Comparison of ENCODE assay signal across 8 cellular contexts in genomic region chr19:44753932-44754742, GRCh38. TPM values are rescaled to one million over a fixed set of nuclear protein-coding genes. Genes with fewer than 3 reads are reported as not detected.
A peak's percentile ranks its signal among the peaks of the same experiment; 100 is the strongest.
DNase-seq lines count a peak whose midpoint lies in the region; ATAC-seq and TF ChIP-seq lines count a peak whose summit lies in the region.

No MANE protein-coding gene starts in this region.

- peaks cover 3% of the 10 kb centered on the region for H3K27me3 Mint-ChIP-seq in activated naive CD8-positive, alpha-beta T cell treated with anti-CD3 and anti-CD28 coated beads for 36 hours

- H3K4me1 ChIP-seq in heart right ventricle (peaks cover 23 to 95% (median 78%) of the 10 kb centered on the region in 9 donors), psoas muscle (peaks cover 60% of the 10 kb centered on the region)

- H3K4me3 ChIP-seq in heart right ventricle (peak overlapping the region; percentile 13 to 92 (median 56)), psoas muscle (peak overlapping the region; percentile 97)

- H3K36me3 Mint-ChIP-seq in activated naive CD8-positive, alpha-beta T cell treated with anti-CD3 and anti-CD28 coated beads for 36 hours = peaks cover 41% of the 10 kb centered on the region

- intact Hi-C loops in heart right ventricle (cut with DNase I) = no loop called here
- intact Hi-C loops in psoas muscle (cut with DNase I) = no loop called here

- H3K36me3 ChIP-seq in heart right ventricle (peaks cover 0 to 83% (median 10%) of the 10 kb centered on the region in 9 donors), psoas muscle (ENCODE audit: insufficient read depth in 1 of 2, low read depth in 1 of 2) (peaks cover 3 to 70% of the 10 kb centered on the region in 2 donors)

- H3K9me3 Mint-ChIP-seq in activated naive CD8-positive, alpha-beta T cell treated with anti-CD3 and anti-CD28 coated beads for 36 hours = no peaks in the 10 kb centered on the region

- H3K4me1 Mint-ChIP-seq in activated naive CD8-positive, alpha-beta T cell treated with anti-CD3 and anti-CD28 coated beads for 36 hours = peaks cover 60% of the 10 kb centered on the region

- H3K9me3 ChIP-seq in heart right ventricle (no peaks in the 10 kb centered on the region), psoas muscle (no peaks in the 10 kb centered on the region)

- H3K27ac ChIP-seq in heart right ventricle (peak overlapping the region; percentile 82 to 100 (median 94)), psoas muscle (peak overlapping the region; percentile 95)

- peak; percentile 71 for DNase-seq in GM04504 (ENCODE audit: low read depth)
- DNase-seq in activated naive CD8-positive, alpha-beta T cell treated with anti-CD3 and anti-CD28 coated beads for 36 hours = peak; percentile 79
- DNase-seq in heart right ventricle = peak; percentile 94 to 96
- DNase-seq in psoas muscle = peak; percentile 95 to 96
- no peak for DNase-seq in cortex of kidney (lab: John Stamatoyannopoulos, UW)

- WGBS in heart right ventricle, 2 donors = 1 to 3% methylated on average over 32 to 33 of the region's 33 CpGs
- 1 to 3% (median 2%) methylated on average over 26 to 33 of the region's 33 CpGs for WGBS in psoas muscle, 3 donors

- peak overlapping the region; percentile 92 for H3K4me3 Mint-ChIP-seq in activated naive CD8-positive, alpha-beta T cell treated with anti-CD3 and anti-CD28 coated beads for 36 hours

- peak; percentile 0 for ATAC-seq in HG03521 (IDR thresholded peaks at IDR 0.05; ENCODE audit: unreplicated experiment)
- ATAC-seq in SK-N-SH treated with all-trans-retinoic acid at 6 μM for 48 hours = peak; percentile 63
- peak; percentile 65 to 82 (median 78) for ATAC-seq in heart right ventricle
- ATAC-seq in psoas muscle = peak; percentile 73 to 84 (median 79)
- no peak for ATAC-seq in GM19397 (IDR thresholded peaks at IDR 0.05; ENCODE audit: unreplicated experiment)

- TF ChIP-seq CTCF in heart right ventricle (IDR thresholded peaks at IDR 0.05) (no peak), psoas muscle (IDR thresholded peaks at IDR 0.05) (no peak)

- H3K27me3 ChIP-seq in heart right ventricle = no peaks in the 10 kb centered on the region
- no peaks in the 10 kb centered on the region for H3K27me3 ChIP-seq in psoas muscle (ENCODE audit: insufficient read depth in 3 of 3, low read length in 2 of 3)

- H3K27ac Mint-ChIP-seq in activated naive CD8-positive, alpha-beta T cell treated with anti-CD3 and anti-CD28 coated beads for 36 hours = peak overlapping the region; percentile 97

TF ChIP-seq in SK-N-SH treated with all-trans-retinoic acid at 6 μM for 48 hours, 23 proteins besides CTCF, POLR2A, EP300 and RAD21:
- TF ChIP-seq CSDC2 (CRISPR knock-in tag; IDR thresholded peaks at IDR 0.05) = no peak
- no peak for TF ChIP-seq CSRNP3 (CRISPR knock-in tag; IDR thresholded peaks at IDR 0.05)
- TF ChIP-seq BACH2 (CRISPR knock-in tag; IDR thresholded peaks at IDR 0.05; ENCODE audit: borderline replicate concordance) = no peak
- no peak for TF ChIP-seq POU6F1 (CRISPR knock-in tag; IDR thresholded peaks at IDR 0.05; ENCODE audit: borderline replicate concordance, low read depth)
- no peak for TF ChIP-seq ZNF8 (CRISPR knock-in tag; IDR thresholded peaks at IDR 0.05)
- no peak for TF ChIP-seq ZNF565 (CRISPR knock-in tag; conservative IDR thresholded peaks at IDR 0.05; ENCODE audit: low read depth)
- TF ChIP-seq SNAI2 (CRISPR knock-in tag; IDR thresholded peaks at IDR 0.05) = no peak
- TF ChIP-seq PATZ1 (CRISPR knock-in tag; IDR thresholded peaks at IDR 0.05; ENCODE audit: borderline replicate concordance) = no peak
- TF ChIP-seq PPARA (CRISPR knock-in tag; IDR thresholded peaks at IDR 0.05; ENCODE audit: borderline replicate concordance) = no peak
- TF ChIP-seq ZFP30 (CRISPR knock-in tag; IDR thresholded peaks at IDR 0.05) = no peak
- TF ChIP-seq RARB (CRISPR knock-in tag; IDR thresholded peaks at IDR 0.05) = no peak
- no peak for TF ChIP-seq ZFP3 (CRISPR knock-in tag; IDR thresholded peaks at IDR 0.05)
- no peak for TF ChIP-seq CREB5 (CRISPR knock-in tag; IDR thresholded peaks at IDR 0.05; ENCODE audit: low read depth)
- TF ChIP-seq GLIS3 (CRISPR knock-in tag; IDR thresholded peaks at IDR 0.05) = no peak

RNA-seq across cellular contexts. Expression of gene BCL3, which starts 5.6 kb away (rescaled TPM):
- total RNA-seq in activated naive CD8-positive, alpha-beta T cell treated with anti-CD3 and anti-CD28 coated beads for 36 hours = 10 to 100 TPM; 19.0 to 23.8 TPM
- 10 to 100 TPM in 9 of 10 donors, 1 to 10 TPM in 1; 7.1 to 76.3 (median 20.3) TPM for total RNA-seq in heart right ventricle
- polyA plus RNA-seq in heart right ventricle = 10 to 100 TPM; 20.7 to 30.7 TPM
- total RNA-seq in psoas muscle = 10 to 100 TPM; 13.3 to 36.4 (median 25.3) TPM
- 10 to 100 TPM in 1 of 3 donors, 1 to 10 TPM in 2; 5.7 to 13.2 (median 7.8) TPM for polyA plus RNA-seq in psoas muscle

RNA-seq across cellular contexts. Expression of gene CBLC, which starts 23.6 kb away (rescaled TPM):
- total RNA-seq in activated naive CD8-positive, alpha-beta T cell treated with anti-CD3 and anti-CD28 coated beads for 36 hours = not detected
- total RNA-seq in heart right ventricle (under 1 TPM in 1 of 10 donors, not detected in 9; 0.38 TPM), psoas muscle (under 1 TPM in 1 of 4 donors, not detected in 3; 0.34 TPM)
- polyA plus RNA-seq in heart right ventricle (not detected), psoas muscle (under 1 TPM in 1 of 3 donors, not detected in 2; 0.08 TPM)

RNA-seq across cellular contexts. Expression of gene BCAM, which starts 54.8 kb away (rescaled TPM):
- total RNA-seq in activated naive CD8-positive, alpha-beta T cell treated with anti-CD3 and anti-CD28 coated beads for 36 hours = not detected
- total RNA-seq in heart right ventricle = 100 to 1,000 TPM in 4 of 10 donors, 10 to 100 TPM in 6; 72.8 to 118 (median 92.5) TPM
- 100 to 1,000 TPM in 1 of 2 donors, 10 to 100 TPM in 1; 63.2 to 130 TPM for polyA plus RNA-seq in heart right ventricle
- total RNA-seq in psoas muscle = 10 to 100 TPM; 20.0 to 44.9 (median 25.0) TPM
- 10 to 100 TPM; 12.5 to 15.8 (median 15.7) TPM for polyA plus RNA-seq in psoas muscle

RNA-seq across cellular contexts. Expression of gene CEACAM16, which starts 55.2 kb away (rescaled TPM):
- not detected for total RNA-seq in activated naive CD8-positive, alpha-beta T cell treated with anti-CD3 and anti-CD28 coated beads for 36 hours
- total RNA-seq in heart right ventricle = not detected
- polyA plus RNA-seq in heart right ventricle = not detected
- total RNA-seq in psoas muscle = not detected
- polyA plus RNA-seq in psoas muscle = under 1 TPM in 2 of 3 donors, not detected in 1; 0.03 to 0.08 TPM

Comparison
In these comparisons a context has a peak if more than half of its experiments do, and no peak if none do; other contexts are left out.
1. RNA of gene BCAM, which starts 54.8 kb away (total RNA-seq): 72.8 to 118 TPM in heart right ventricle and 20.0 to 44.9 TPM in psoas muscle; not detected in activated naive CD8-positive, alpha-beta T cell treated with anti-CD3 and anti-CD28 coated beads for 36 hours; every median in the first group is over 10 times any median in the second.